In genomic region chr10:101485207-101485606, GRCh38 we compare ENCODE assay signal across 20 cellular contexts.
"Had no signal": no experiment of that assay in that cellular context is flagged by ENCODE, and none has a peak within 500 bp of the region (broad histone marks: within the 10 kb centered on the region; RNA-seq: fewer than 3 reads in every experiment).

No MANE protein-coding gene starts in this region.

- H3K27ac ChIP-seq: brain microvascular endothelial cell, esophagus squamous epithelium, lower lobe of right lung, prostate gland, tibial artery had no signal

- ATAC-seq: activated T-cell treated with anti-CD3 and anti-CD28 coated beads, Interleukin-2, amount 50 U/mL, for 72 hours; left colon; lower lobe of right lung had no signal

- H3K4me1 ChIP-seq: esophagus squamous epithelium, prostate gland, tibial artery had no signal

- FAIRE-seq: keratinocyte had no signal

- H3K4me3 ChIP-seq: esophagus squamous epithelium, lower lobe of right lung, prostate gland, tibial artery had no signal

- H3K27me3 ChIP-seq: brain microvascular endothelial cell, esophagus squamous epithelium, gastrocnemius medialis, tibial artery had no signal

- H3K9me3 ChIP-seq: esophagus squamous epithelium, gastrocnemius medialis, lower lobe of right lung, prostate gland, tibial artery had no signal

- H3K36me3 ChIP-seq: brain microvascular endothelial cell, gastrocnemius medialis, lower lobe of right lung, prostate gland had no signal

- DNase-seq: activated CD4-positive, alpha-beta memory T cell treated with anti-CD3 and anti-CD28 coated beads, Interleukin-2, amount 10 ng/mL, durations not matched to agents 7 days and 5 days; activated CD4-positive, alpha-beta T cell treated with anti-CD3 and anti-CD28 coated beads for 48 hours; activated effector memory CD4-positive, alpha-beta T cell treated with Interleukin-2 at 50 U/mL for 16 hours; activated naive CD4-positive, alpha-beta T cell treated with anti-CD3 and anti-CD28 coated beads, Interleukin-2, amount 10 ng/mL, durations not matched to agents 7 days and 5 days; activated T-cell treated with anti-CD3 and anti-CD28 coated beads, Interleukin-2, amount 50 U/mL, for 72 hours; aorta; brain microvascular endothelial cell; central memory CD4-positive, alpha-beta T cell; dermis blood vessel endothelial cell; effector memory CD4-positive, alpha-beta T cell; esophagus squamous epithelium; left colon; lower lobe of right lung; naive B cell; stimulated activated CD4-positive, alpha-beta T cell treated with anti-CD3 and anti-CD28 coated beads, Interleukin-12 subunit alpha, Interleukin-12 subunit beta, amount 100 ng/mL, for 4 hours; T1000 had no signal
